Comparison of ENCODE assay signal across 9 cellular contexts in genomic region chr10:62017141-62017870, GRCh38.
DNase-seq lines count a peak whose midpoint lies in the region; ATAC-seq and TF ChIP-seq lines count a peak whose summit lies in the region.
"Had no signal": no experiment of that assay in that cellular context is flagged by ENCODE, and none has a peak within 500 bp of the region (broad histone marks: within the 10 kb centered on the region; RNA-seq: fewer than 3 reads in every experiment).

No MANE protein-coding gene starts in this region.

- no peak for TF ChIP-seq CTCF in lower leg skin (IDR thresholded peaks at IDR 0.05)

- H3K36me3 ChIP-seq in BLaER1 (peaks cover 88% of the 10 kb centered on the region), mesenchymal stem cell (ENCODE audit: control insufficient read depth in 1 of 2, insufficient read depth in 2 of 2, low read depth in 1 of 2, low read length in 2 of 2) (peaks cover 3 to 18% of the 10 kb centered on the region in 2 experiments)

- H3K9me3 ChIP-seq in BLaER1 (no peaks in the 10 kb centered on the region; the same call in 1 of the 2 replicates), mesenchymal stem cell (ENCODE audit: control insufficient read depth, low read length) (no peaks in the 10 kb centered on the region)

- no peak overlapping the region for H2AK5ac ChIP-seq in mesenchymal stem cell (ENCODE audit: low read length, severe bottlenecking)

- no peak overlapping the region for H4K91ac ChIP-seq in mesenchymal stem cell (ENCODE audit: low read length)

- H3K18ac ChIP-seq in mesenchymal stem cell (ENCODE audit: low read depth in 1 of 2, low read length in 2 of 2), result peak overlapping the region in 1 of 2 experiments; percentile 18

- no peak overlapping the region for H3K23ac ChIP-seq in mesenchymal stem cell (ENCODE audit: low read length in 2 of 2)

- H3K27me3 ChIP-seq in BLaER1 (no peaks in the 10 kb centered on the region), mesenchymal stem cell (ENCODE audit: control insufficient read depth in 1 of 2, insufficient read depth in 1 of 2, low read length in 2 of 2) (no peaks in the 10 kb centered on the region)

- peak overlapping the region; percentile 49 for H4K8ac ChIP-seq in mesenchymal stem cell (ENCODE audit: low read length)

- over 99% methylated on average over 6 of the region's 7 CpGs for WGBS in mesenchymal stem cell
- 65 to 67% methylated on average over 7 of the region's 7 CpGs for WGBS in lower leg skin, 2 donors

- no peak overlapping the region for H2AFZ ChIP-seq in mesenchymal stem cell (ENCODE audit: low read depth, low read length)

- DNase-seq in mesenchymal stem cell (no peak), NCI-H226 (no peak), NCI-H1105 treated with DMSO at 0.1 percent for 48 hours (lab: John Stamatoyannopoulos, UW) (no peak), lower leg skin (ENCODE audit: low spot score in 2 of 2) (no peak), NCI-H1092 (lab: John Stamatoyannopoulos, UW) (no peak)
- DNase-seq: T-helper 9 cell had no signal

- intact Hi-C loops in lower leg skin (cut with DNase I; ENCODE audit: low total_unique reads), result no loop called here

- H3K4me1 ChIP-seq in BLaER1, result peaks cover 50% of the 10 kb centered on the region
- peaks cover 3% of the 10 kb centered on the region for H3K4me1 ChIP-seq in mesenchymal stem cell (ENCODE audit: control insufficient read depth, insufficient read depth, low read depth, low read length)

- ATAC-seq in GM19463 (IDR thresholded peaks at IDR 0.05; ENCODE audit: unreplicated experiment), result peak; percentile 16
- ATAC-seq in HG03571 (IDR thresholded peaks at IDR 0.05; ENCODE audit: unreplicated experiment), result peak; percentile 18

- no peak overlapping the region for H3K14ac ChIP-seq in mesenchymal stem cell (ENCODE audit: low read length in 2 of 2)

- H2BK15ac ChIP-seq in mesenchymal stem cell (ENCODE audit: low read depth, poor library complexity, severe bottlenecking), result no peak overlapping the region

- peaks cover 20% of the 10 kb centered on the region for H3K79me1 ChIP-seq in mesenchymal stem cell (replicated peaks; ENCODE audit: low read length, poor library complexity, severe bottlenecking)

- H3K4ac ChIP-seq in mesenchymal stem cell (ENCODE audit: low read depth in 1 of 2, low read length in 2 of 2), result no peak overlapping the region

- no peak overlapping the region for H3K9ac ChIP-seq in BLaER1
- peak overlapping the region; percentile 49 for H3K9ac ChIP-seq in mesenchymal stem cell (ENCODE audit: low read length)

- H2BK12ac ChIP-seq in mesenchymal stem cell (ENCODE audit: low read length in 2 of 2), result no peak overlapping the region

- H3K4me3 ChIP-seq in BLaER1 (no peak overlapping the region), mesenchymal stem cell (ENCODE audit: insufficient read depth in 1 of 2, low read depth in 1 of 2, low read length in 2 of 2) (peak overlapping the region in 1 of 2 experiments; percentile 1), lower leg skin (ENCODE audit: low read depth, poor library complexity, severe bottlenecking) (no peak overlapping the region)

- H3K4me2 ChIP-seq in BLaER1 (peak overlapping the region; percentile 3; the same call in 1 of the 2 replicates), mesenchymal stem cell (ENCODE audit: low read length, poor library complexity, severe bottlenecking) (no peak overlapping the region)

- no peak overlapping the region for H2BK5ac ChIP-seq in mesenchymal stem cell (ENCODE audit: low read depth, low read length, poor library complexity, severe bottlenecking)

- peaks cover 79% of the 10 kb centered on the region for H4K20me1 ChIP-seq in BLaER1

- H2BK120ac ChIP-seq in mesenchymal stem cell (ENCODE audit: low read depth, low read length), result no peak overlapping the region

- H3K27ac ChIP-seq in BLaER1, result 0 out of 2 replicates have a peak overlapping the region, but pooled peaks have one; percentile 28
- H3K27ac ChIP-seq in mesenchymal stem cell (ENCODE audit: low read length, poor library complexity, severe bottlenecking), result no peak overlapping the region

- no peak for TF ChIP-seq POLR2A in lower leg skin (IDR thresholded peaks at IDR 0.05)
